8 cellular contexts compared by ENCODE assay signal in genomic region chr12:124864326-124864752, GRCh38. TPM values are rescaled to one million over a fixed set of nuclear protein-coding genes. Genes with fewer than 3 reads are reported as not detected.
A peak's percentile ranks its signal among the peaks of the same experiment; 100 is the strongest.
DNase-seq lines count a peak whose midpoint lies in the region; ATAC-seq, FAIRE-seq and TF ChIP-seq lines count a peak whose summit lies in the region.

No MANE protein-coding gene starts in this region.

- peak overlapping the region; percentile 78; the same call in 1 of the 2 replicates for H2BK15ac ChIP-seq in H1 (ENCODE audit: low read length)

- 0 out of 2 replicates have a peak, but pooled peaks cover 4% of the 10 kb centered on the region for H3K79me2 ChIP-seq in PC-9 (ENCODE audit: low read depth)
- peaks cover 0 to 5% of the 10 kb centered on the region in 2 experiments; a peak in 1 of 4 replicates for H3K79me2 ChIP-seq in H1 (ENCODE audit: control insufficient read depth in 1 of 2, insufficient read depth in 2 of 2, low read length in 2 of 2)

- no peaks in the 10 kb centered on the region for H3K9me2 ChIP-seq in PC-9 (ENCODE audit: insufficient read depth)

- peak overlapping the region; percentile 30 for H4K91ac ChIP-seq in H1 (replicated peaks; ENCODE audit: insufficient read length, low read length)

- H3K4ac ChIP-seq in H1 (replicated peaks; ENCODE audit: insufficient read length, low read depth, low read length), result peak overlapping the region; percentile 73

- TF ChIP-seq EP300 in H1 (IDR thresholded peaks at IDR 0.05; ENCODE audit: borderline replicate concordance in 1 of 2, low read depth in 2 of 2, low read length in 2 of 2), result no peak

- H3K79me1 ChIP-seq in H1 (ENCODE audit: low read depth, low read length), result no peaks in the 10 kb centered on the region

- H2BK5ac ChIP-seq in H1 (ENCODE audit: low read depth, low read length), result peak overlapping the region; percentile 92; the same call in 1 of the 2 replicates

- BruUV-seq in PC-9 (replicated peaks; lab: Mats Ljungman, UMichigan), result TSS peak; percentile 85

- CTCF ChIA-PET in CD8-positive, alpha-beta T cell (lab: Charles Lee), result interaction anchor here (1.5 kb wide), 1 partner anchor 76 kb away, joined by 5 read pairs; no protein-coding TSS in a partner anchor
- CTCF ChIA-PET in PC-9 (lab: Charles Lee), result interaction anchor here (0.6 kb wide), 1 partner anchor 1151 kb away, joined by 3 read pairs; no protein-coding TSS in a partner anchor
- CTCF ChIA-PET in H1 (lab: Charles Lee; ENCODE audit: partially characterized antibody), result interaction anchor here (1.6 kb wide), 1 partner anchor 42 kb away, joined by 4 read pairs; no protein-coding TSS in a partner anchor

- peak overlapping the region; percentile 92 for H3K4me2 ChIP-seq in PC-9
- peak overlapping the region; percentile 64 to 86 for H3K4me2 ChIP-seq in H1 (ENCODE audit: insufficient read depth in 1 of 2, low read depth in 2 of 2, low read length in 2 of 2)

- H2BK20ac ChIP-seq in H1 (ENCODE audit: low read length), result peak overlapping the region; percentile 77; the same call in 1 of the 2 replicates

- H3K4me1 ChIP-seq in CD8-positive, alpha-beta T cell (ENCODE audit: insufficient read depth, low read length), result peaks cover 15% of the 10 kb centered on the region
- H3K4me1 ChIP-seq in PC-9 (replicated peaks; ENCODE audit: insufficient read depth), result peaks cover 24% of the 10 kb centered on the region
- H3K4me1 ChIP-seq in H1 (replicated peaks in 1 of 4; ENCODE audit: control insufficient read depth in 3 of 4, insufficient read depth in 4 of 4, low read length in 3 of 4), result peaks cover 0 to 24% (median 12%) of the 10 kb centered on the region in 4 experiments; a peak in 6 of 7 replicates

- WGBS in H1 (ENCODE audit: extremely low coverage in 1 of 2, insufficient coverage in 1 of 2, insufficient read length in 1 of 2, insufficient replicate concordance in 2 of 2, low coverage in 1 of 2, low lambda C conversion rate in 2 of 2, missing lambda C conversion rate in 1 of 2), 2 experiments, result 83% methylated on average over 14 of the region's 14 CpGs; no CpG with 5 or more reads in 1 of the 2 experiments

- H3K18ac ChIP-seq in H1 (ENCODE audit: extremely low read depth, low read length), result peak overlapping the region; percentile 71; the same call in 1 of the 2 replicates

- TF ChIP-seq RAD21 in H1 (IDR thresholded peaks at IDR 0.05 in 1 of 2, conservative IDR thresholded peaks at IDR 0.05 in 1 of 2; ENCODE audit: low read depth in 2 of 2, low read length in 2 of 2), result no peak

- H3K27me3 ChIP-seq in CD8-positive, alpha-beta T cell (ENCODE audit: insufficient read depth, low read length), result no peaks in the 10 kb centered on the region
- H3K27me3 ChIP-seq in PC-9 (ENCODE audit: insufficient read depth, low read depth), result no peaks in the 10 kb centered on the region
- peaks cover 0 to 4% (median 0%) of the 10 kb centered on the region in 4 experiments; a peak in 2 of 7 replicates for H3K27me3 ChIP-seq in H1 (replicated peaks in 1 of 4; ENCODE audit: control insufficient read depth in 3 of 4, extremely low read depth in 1 of 4, insufficient read depth in 3 of 4, low read length in 3 of 4)

- H3K4me1 Mint-ChIP-seq in CD8-positive, alpha-beta T cell (ENCODE audit: low read depth), result peaks cover 28% of the 10 kb centered on the region
- H3K4me1 Mint-ChIP-seq in osteocyte (ENCODE audit: unreplicated experiment), result peaks cover 28% of the 10 kb centered on the region

- peak overlapping the region; percentile 95; the same call in 1 of the 2 replicates for H4K8ac ChIP-seq in H1 (ENCODE audit: extremely low read depth, insufficient read depth, low read length)

- no peaks in the 10 kb centered on the region for H3K36me3 ChIP-seq in CD8-positive, alpha-beta T cell (ENCODE audit: insufficient read depth, low read length)
- H3K36me3 ChIP-seq in PC-9 (ENCODE audit: low read depth), result no peaks in the 10 kb centered on the region
- peaks cover 0 to 2% (median 0%) of the 10 kb centered on the region in 4 experiments; a peak in 1 of 8 replicates for H3K36me3 ChIP-seq in H1 (ENCODE audit: control insufficient read depth in 2 of 4, insufficient read depth in 4 of 4, low read length in 3 of 4)

- peak overlapping the region; percentile 57 for H3K27ac Mint-ChIP-seq in CD8-positive, alpha-beta T cell
- H3K27ac Mint-ChIP-seq in osteocyte (ENCODE audit: unreplicated experiment), result peak overlapping the region; percentile 80

- H3K27me3 Mint-ChIP-seq in CD8-positive, alpha-beta T cell (ENCODE audit: low read depth), result peaks cover 2% of the 10 kb centered on the region
- no peaks in the 10 kb centered on the region for H3K27me3 Mint-ChIP-seq in osteocyte (ENCODE audit: unreplicated experiment)

- H2BK120ac ChIP-seq in H1 (replicated peaks; ENCODE audit: low read depth, low read length), result no peak overlapping the region

- peak overlapping the region; percentile 81 for H3K4me3 ChIP-seq in CD8-positive, alpha-beta T cell (ENCODE audit: low read depth, low read length)
- H3K4me3 ChIP-seq in PC-9 (peak overlapping the region; percentile 66), H1 (ENCODE audit: extremely low read depth in 1 of 4, insufficient read depth in 2 of 4, low read depth in 3 of 4, low read length in 4 of 4) (peak overlapping the region in 3 of 4 experiments; percentile 10 to 95 (median 24); a peak in 4 of 8 replicates)

- no peaks in the 10 kb centered on the region for H3K9me3 Mint-ChIP-seq in CD8-positive, alpha-beta T cell
- no peaks in the 10 kb centered on the region for H3K9me3 Mint-ChIP-seq in osteocyte (ENCODE audit: unreplicated experiment)

- DNase-seq in CD8-positive, alpha-beta T cell, result peak in 1 of 7 experiments; percentile 52
- DNase-seq in PC-9 (no peak), H1 (ENCODE audit: low read depth in 1 of 2, low spot score in 2 of 2) (no peak), osteocyte (ENCODE audit: extremely low spot score, unreplicated experiment) (no peak), NCI-H524 treated with DMSO at 0.1 percent for 48 hours (lab: John Stamatoyannopoulos, UW) (no peak), NCI-H526 (lab: John Stamatoyannopoulos, UW) (no peak), NCI-H2227 treated with DMSO at 0.1 percent for 48 hours (lab: John Stamatoyannopoulos, UW) (no peak), NCI-H187 treated with DMSO at 0.1 percent for 48 hours (lab: John Stamatoyannopoulos, UW) (no peak)

- H2AFZ ChIP-seq in PC-9, result peak overlapping the region; percentile 95
- peak overlapping the region; percentile 76; the same call in 1 of the 2 replicates for H2AFZ ChIP-seq in H1 (ENCODE audit: low read length)

- FAIRE-seq in H1 (lab: Jason Lieb, UNC), result no peak

- no peak for TF ChIP-seq POLR2A in H1 (IDR thresholded peaks at IDR 0.05; ENCODE audit: control extremely low read depth in 1 of 2, low read depth in 2 of 2, low read length in 2 of 2)

- peak overlapping the region; percentile 96; the same call in 1 of the 2 replicates for H2AK5ac ChIP-seq in H1 (ENCODE audit: low read depth, low read length)

- peak overlapping the region in 1 of 4 experiments; percentile 2; a peak in 3 of 7 replicates for H3K9ac ChIP-seq in H1 (replicated peaks in 1 of 4; ENCODE audit: extremely low read depth in 1 of 4, low read depth in 3 of 4, low read length in 3 of 4)

- H3K4me3 Mint-ChIP-seq in CD8-positive, alpha-beta T cell, result peak overlapping the region; percentile 78
- peak overlapping the region; percentile 73 for H3K4me3 Mint-ChIP-seq in osteocyte (ENCODE audit: unreplicated experiment)

- no peak for ATAC-seq in CD8-positive, alpha-beta T cell

- POLR2A ChIA-PET in CD8-positive, alpha-beta T cell (lab: Charles Lee), result no interaction called here
- POLR2A ChIA-PET in PC-9 (lab: Charles Lee; ENCODE audit: unreplicated experiment) (no interaction called here), H1 (lab: Charles Lee; ENCODE audit: partially characterized antibody) (interaction anchor here (1.1 to 1.6 kb wide), 6 partner anchors 8 to 51 kb away, joined by 3 to 8 read pairs (median 4); partner anchors contain the start of gene UBC)

- H3K23me2 ChIP-seq in H1 (ENCODE audit: low read depth, low read length), result peaks cover 9% of the 10 kb centered on the region; the same call in 1 of the 2 replicates

- intact Hi-C loops in CD8-positive, alpha-beta T cell (cut with DNase I, micrococcal nuclease), result loop anchor here in 1 of 2 experiments (5.0 kb wide), 2 partner anchors 43 to 73 kb away; no protein-coding TSS in a partner anchor
- intact Hi-C loops in PC-9 (cut with micrococcal nuclease; ENCODE audit: unreplicated experiment), result no loop called here

- TF ChIP-seq CTCF in CD8-positive, alpha-beta T cell (IDR thresholded peaks at IDR 0.05), result no peak
- TF ChIP-seq CTCF in PC-9 (conservative IDR thresholded peaks at IDR 0.05) (no peak), H1 (IDR thresholded peaks at IDR 0.05; ENCODE audit: control extremely low read depth in 1 of 3, insufficient read depth in 1 of 3, low read depth in 1 of 3, low read length in 3 of 3) (no peak), osteocyte (IDR thresholded peaks at IDR 0.05) (no peak)

- H3K56ac ChIP-seq in H1 (replicated peaks; ENCODE audit: insufficient read length, low read depth, low read length), result no peak overlapping the region

- H4K5ac ChIP-seq in H1 (ENCODE audit: insufficient read length, low read depth, low read length), result peak overlapping the region; percentile 27

- peaks cover 7% of the 10 kb centered on the region for H3F3A ChIP-seq in PC-9 (ENCODE audit: insufficient read depth, low read depth)

- H2BK12ac ChIP-seq in H1 (ENCODE audit: low read depth, low read length), result peak overlapping the region; percentile 96; the same call in 1 of the 2 replicates

- H3K36me3 Mint-ChIP-seq in CD8-positive, alpha-beta T cell, result no peaks in the 10 kb centered on the region
- no peaks in the 10 kb centered on the region for H3K36me3 Mint-ChIP-seq in osteocyte (ENCODE audit: unreplicated experiment)

- peak overlapping the region; percentile 15 for H3K27ac ChIP-seq in CD8-positive, alpha-beta T cell (ENCODE audit: low read depth, low read length)
- H3K27ac ChIP-seq in PC-9, result peak overlapping the region; percentile 44; the same call in 1 of the 2 replicates
- 0 out of 2 replicates have a peak overlapping the region, but pooled peaks have one; percentile 34 for H3K27ac ChIP-seq in H1 (ENCODE audit: low read depth, low read length)

- H3K14ac ChIP-seq in H1 (ENCODE audit: insufficient read length), result no peak overlapping the region

- no peaks in the 10 kb centered on the region for H3K9me3 ChIP-seq in CD8-positive, alpha-beta T cell (ENCODE audit: low read length)
- H3K9me3 ChIP-seq in PC-9 (ENCODE audit: insufficient read depth, low read depth) (no peaks in the 10 kb centered on the region), H1 (ENCODE audit: insufficient read depth in 2 of 2, low read depth in 1 of 2, low read length in 1 of 2) (no peaks in the 10 kb centered on the region)

- no peak overlapping the region for H3K23ac ChIP-seq in H1 (ENCODE audit: insufficient read length)

- H4K20me1 ChIP-seq in PC-9 (ENCODE audit: insufficient read depth) (no peaks in the 10 kb centered on the region), H1 (replicated peaks in 1 of 2; ENCODE audit: control insufficient read depth in 1 of 2, insufficient read depth in 2 of 2, low read length in 2 of 2) (peaks cover 0 to 3% of the 10 kb centered on the region in 2 experiments)

RNA-seq across cellular contexts. Expression of gene SCARB1, which starts 0.7 kb away (rescaled TPM):
- total RNA-seq in CD8-positive, alpha-beta T cell, result 1 to 10 TPM; 3.0 to 3.2 TPM
- total RNA-seq in PC-9 (2021) (43.0 and 49.6 TPM in 2 replicates), osteocyte (27.1 and 28.2 TPM in 2 replicates)
- total RNA-seq in H1 (2021; fragmentation: NEBNext Ultra II Directional; extraction: Animal tissue kit (Norgen Biotek cat#: 25700)), result 57.1 and 58.0 TPM in 2 replicates
- polyA plus RNA-seq in H1 (2011; rRNA removed), result 45.3 and 70.7 TPM in 2 replicates
- 49.4 TPM for polyA plus RNA-seq in H1 (2011; cell fraction: cytosol; rRNA removed)
- 108 TPM for polyA plus RNA-seq in H1 (2011; cell fraction: nucleus; rRNA removed)
- 52.4 to 76.7 TPM (median 66.8 TPM) in 4 replicates for polyA plus RNA-seq in H1 (2012, experiment 1 of 2)
- polyA plus RNA-seq in H1 (2012, experiment 2 of 2), result 40.2 TPM
- 81.2 TPM for polyA plus RNA-seq in H1 (2013, experiment 1 of 2)
- polyA plus RNA-seq in H1 (2013, experiment 2 of 2), result 90.5 TPM
- polyA minus RNA-seq in H1 (2011; rRNA and poly(A)+ RNA removed), result 52.9 and 55.6 TPM in 2 replicates
- polyA minus RNA-seq in H1 (2011; cell fraction: cytosol; rRNA and poly(A)+ RNA removed), result 28.3 TPM
- 31.4 TPM for polyA minus RNA-seq in H1 (2011; cell fraction: nucleus; rRNA and poly(A)+ RNA removed)

RNA-seq across cellular contexts. Expression of gene UBC, which starts 50.1 kb away (rescaled TPM):
- 1,000 to 10,000 TPM; 1,771 to 1,786 TPM for total RNA-seq in CD8-positive, alpha-beta T cell
- total RNA-seq in PC-9 (2021) (748 and 783 TPM in 2 replicates), osteocyte (1,249 and 1,279 TPM in 2 replicates)
- total RNA-seq in H1 (2021; fragmentation: NEBNext Ultra II Directional; extraction: Animal tissue kit (Norgen Biotek cat#: 25700)), result 559 and 571 TPM in 2 replicates
- 366 and 749 TPM in 2 replicates for polyA plus RNA-seq in H1 (2011; rRNA removed)
- 933 TPM for polyA plus RNA-seq in H1 (2011; cell fraction: cytosol; rRNA removed)
- 730 TPM for polyA plus RNA-seq in H1 (2011; cell fraction: nucleus; rRNA removed)
- 760 to 816 TPM (median 784 TPM) in 4 replicates for polyA plus RNA-seq in H1 (2012, experiment 1 of 2)
- polyA plus RNA-seq in H1 (2012, experiment 2 of 2), result 361 TPM
- 525 TPM for polyA plus RNA-seq in H1 (2013, experiment 1 of 2)
- 524 TPM for polyA plus RNA-seq in H1 (2013, experiment 2 of 2)
- 622 and 655 TPM in 2 replicates for polyA minus RNA-seq in H1 (2011; rRNA and poly(A)+ RNA removed)
- polyA minus RNA-seq in H1 (2011; cell fraction: cytosol; rRNA and poly(A)+ RNA removed), result 263 TPM
- 233 TPM for polyA minus RNA-seq in H1 (2011; cell fraction: nucleus; rRNA and poly(A)+ RNA removed)

Comparison
In these comparisons a context has a peak if more than half of its experiments do, and no peak if none do; other contexts are left out.
1. H3K4me3 ChIP-seq: peak in every context shown above with its lines; median percentile 81 in CD8-positive, alpha-beta T cell; 66 in PC-9; 24 in H1.